ENCODE assay signal across 34 cellular contexts in the genomic region with DNA sequence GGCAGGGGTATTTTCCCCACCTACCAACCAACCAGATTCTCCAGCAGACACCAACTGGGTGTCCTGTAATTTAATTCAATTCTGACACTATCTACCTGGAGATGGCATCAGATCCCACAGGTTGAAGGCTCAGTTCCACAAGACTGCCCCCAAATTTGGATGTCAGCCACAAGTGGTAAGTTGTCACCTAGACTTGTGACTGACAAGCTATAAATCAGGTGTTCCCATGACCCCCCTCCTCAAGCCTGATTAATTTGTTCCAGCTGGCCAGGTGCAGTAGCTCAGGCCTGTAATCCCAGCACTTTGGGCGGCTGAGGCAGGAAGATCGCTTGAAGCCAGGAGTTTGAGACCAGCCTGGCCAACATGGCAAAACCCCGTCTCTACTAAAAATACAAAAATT. TPM values are rescaled to one million over a fixed set of nuclear protein-coding genes. Genes with fewer than 3 reads are reported as not detected.
"Had no signal": no experiment of that assay in that cellular context is flagged by ENCODE, and none has a peak within 500 bp of the region (broad histone marks: within the 10 kb centered on the region; RNA-seq: fewer than 3 reads in every experiment).

No MANE protein-coding gene starts in this region.

- H3K4me1 ChIP-seq: esophagus muscularis mucosa, foreskin keratinocyte, gastroesophageal sphincter, heart left ventricle, left lung, neural progenitor cell, prostate gland, sigmoid colon, testis, tibial nerve, upper lobe of left lung had no signal

- H3K36me3 ChIP-seq: esophagus muscularis mucosa, gastroesophageal sphincter, heart left ventricle, left lung, neural progenitor cell, prostate gland, sigmoid colon, tibial nerve, upper lobe of left lung had no signal

- H2AFZ ChIP-seq: hepatocyte, neural progenitor cell had no signal

- H3K4me2 ChIP-seq: hepatocyte, neural progenitor cell had no signal

- H3K9ac ChIP-seq: neural progenitor cell had no signal

- H3K27me3 ChIP-seq: foreskin keratinocyte, hepatocyte, left lung, sigmoid colon, testis, tibial nerve, upper lobe of left lung had no signal

- H3K79me2 ChIP-seq: hepatocyte had no signal

- H3K27ac ChIP-seq: coronary artery, esophagus muscularis mucosa, foreskin keratinocyte, gastroesophageal sphincter, heart left ventricle, hepatocyte, left lung, neural progenitor cell, prostate gland, sigmoid colon, testis, tibial nerve, upper lobe of left lung had no signal

- FAIRE-seq: endothelial cell of umbilical vein, kidney, urothelium cell line had no signal

- ATAC-seq: foreskin keratinocyte; gastroesophageal sphincter; heart left ventricle; left cardiac atrium; left lung; naive thymus-derived CD4-positive, alpha-beta T cell; right cardiac atrium; stimulated activated memory B cell treated with anti-CD40 and anti-IgM and Interleukin-4, amounts not matched to agents 10 μg/mL and 1 μg/mL and 100 μg/mL, for 72 hours; stimulated activated naive CD8-positive, alpha-beta T cell treated with anti-CD3 and anti-CD28 coated beads, Interleukin-15, Interleukin-2, amounts not matched to agents 100 U/mL and 50 U/mL, for 24 hours had no signal

- DNase-seq: dermis blood vessel endothelial cell; effector memory CD4-positive, alpha-beta T cell; foreskin keratinocyte; kidney; left cardiac atrium; left lung; mesenchymal stem cell; naive thymus-derived CD4-positive, alpha-beta T cell; right cardiac atrium; sigmoid colon; stimulated activated CD4-positive, alpha-beta T cell treated with anti-CD3 and anti-CD28 coated beads, Interleukin-4, amount 100 ng/mL, for 4 hours; stimulated activated naive CD8-positive, alpha-beta T cell treated with anti-CD3 and anti-CD28 coated beads, Interleukin-15, Interleukin-2, amounts not matched to agents 100 U/mL and 50 U/mL, for 24 hours; substantia nigra; testis; upper lobe of left lung had no signal

- H3K4me3 ChIP-seq: coronary artery, esophagus muscularis mucosa, gastroesophageal sphincter, heart left ventricle, hepatocyte, left lung, neural progenitor cell, prostate gland, sigmoid colon, testis, tibial nerve, upper lobe of left lung had no signal

- H3K9me3 ChIP-seq: esophagus muscularis mucosa, prostate gland, sigmoid colon, testis had no signal

RNA-seq across cellular contexts. Expression of a gene that starts 16.0 kb away (rescaled TPM):
- total RNA-seq: dermis blood vessel endothelial cell; endothelial cell of umbilical vein; epithelial cell of proximal tubule; esophagus muscularis mucosa; fibroblast of lung; foreskin keratinocyte; gastroesophageal sphincter; heart left ventricle; hepatocyte; kidney; left cardiac atrium; left lung; lower leg skin; lung microvascular endothelial cell; mesothelial cell of epicardium; mucosa of gallbladder; naive thymus-derived CD4-positive, alpha-beta T cell; osteocyte; prostate gland; right cardiac atrium; sigmoid colon; skeletal muscle tissue; tibial nerve; upper lobe of left lung had no signal
- polyA plus RNA-seq: endothelial cell of umbilical vein; fibroblast of lung; foreskin keratinocyte; heart left ventricle; hepatocyte; naive thymus-derived CD4-positive, alpha-beta T cell; right cardiac atrium; sigmoid colon had no signal

RNA-seq across cellular contexts. Expression of a gene that starts 38.5 kb away (rescaled TPM):
- total RNA-seq: dermis blood vessel endothelial cell; endothelial cell of umbilical vein; epithelial cell of proximal tubule; esophagus muscularis mucosa; fibroblast of lung; foreskin keratinocyte; gastroesophageal sphincter; heart left ventricle; kidney; left cardiac atrium; left lung; lower leg skin; lung microvascular endothelial cell; mucosa of gallbladder; naive thymus-derived CD4-positive, alpha-beta T cell; osteocyte; right cardiac atrium; sigmoid colon; skeletal muscle tissue; upper lobe of left lung had no signal
- polyA plus RNA-seq: endothelial cell of umbilical vein; fibroblast of lung; foreskin keratinocyte; heart left ventricle; naive thymus-derived CD4-positive, alpha-beta T cell; right cardiac atrium had no signal

RNA-seq across cellular contexts. Expression of a gene that starts 39.6 kb away (rescaled TPM):
- total RNA-seq: gastroesophageal sphincter had no signal
